In genomic region chr11:45178890-45179663, GRCh38 we compare ENCODE assay signal across 9 cellular contexts. TPM values are rescaled to one million over a fixed set of nuclear protein-coding genes. Genes with fewer than 3 reads are reported as not detected.
DNase-seq lines count a peak whose midpoint lies in the region; ATAC-seq and TF ChIP-seq lines count a peak whose summit lies in the region.
"Had no signal": no experiment of that assay in that cellular context is flagged by ENCODE, and none has a peak within 500 bp of the region (broad histone marks: within the 10 kb centered on the region; RNA-seq: fewer than 3 reads in every experiment).

No MANE protein-coding gene starts in this region.

- H4K20me1 ChIP-seq in BLaER1 = no peaks in the 10 kb centered on the region

- H3K4me3 ChIP-seq in BLaER1 (no peak overlapping the region), NB4 (ENCODE audit: low read depth, low read length) (no peak overlapping the region), endodermal cell (ENCODE audit: low read length) (no peak overlapping the region)

- H3K4me1 Mint-ChIP-seq in endodermal cell = peaks cover 6% of the 10 kb centered on the region
- H3K4me1 Mint-ChIP-seq in nephron progenitor cell = peaks cover 25% of the 10 kb centered on the region
- H3K4me1 Mint-ChIP-seq: activated naive CD8-positive, alpha-beta T cell treated with anti-CD3 and anti-CD28 coated beads, Interleukin-2, amount 10 ng/mL, durations not matched to agents 7 days and 5 days had no signal

- H3K9me3 ChIP-seq in BLaER1 (no peaks in the 10 kb centered on the region), endodermal cell (ENCODE audit: control insufficient read depth, low read length) (no peaks in the 10 kb centered on the region)

- TF ChIP-seq POLR2A in NB4 (IDR thresholded peaks at IDR 0.05; ENCODE audit: extremely low read depth, insufficient read length) = no peak

- no peaks in the 10 kb centered on the region for H3K36me3 Mint-ChIP-seq in endodermal cell (ENCODE audit: low read depth)
- no peaks in the 10 kb centered on the region for H3K36me3 Mint-ChIP-seq in nephron progenitor cell (ENCODE audit: low read depth)
- H3K36me3 Mint-ChIP-seq: activated naive CD8-positive, alpha-beta T cell treated with anti-CD3 and anti-CD28 coated beads, Interleukin-2, amount 10 ng/mL, durations not matched to agents 7 days and 5 days had no signal

- WGBS in endodermal cell (ENCODE audit: insufficient coverage in 1 of 2, insufficient read length in 1 of 2), 2 experiments = 93 to 98% methylated on average over 6 to 8 of the region's 8 CpGs

- H3K4me1 ChIP-seq in BLaER1 (peaks cover 33% of the 10 kb centered on the region), endodermal cell (ENCODE audit: control insufficient read depth, insufficient read depth, low read length) (peaks cover 3% of the 10 kb centered on the region)

- no peak overlapping the region for H3K27ac Mint-ChIP-seq in endodermal cell
- no peak overlapping the region for H3K27ac Mint-ChIP-seq in nephron progenitor cell

- H3K27me3 Mint-ChIP-seq in endodermal cell (ENCODE audit: insufficient read depth) (peaks cover 21% of the 10 kb centered on the region), nephron progenitor cell (ENCODE audit: low read depth, poor library complexity) (peaks cover 16% of the 10 kb centered on the region)

- no peak for TF ChIP-seq CTCF in NB4 (IDR thresholded peaks at IDR 0.05; ENCODE audit: low read depth, low read length)
- no peak for TF ChIP-seq CTCF in endodermal cell (conservative IDR thresholded peaks at IDR 0.05)
- TF ChIP-seq CTCF in nephron progenitor cell (IDR thresholded peaks at IDR 0.05) = no peak

- H3K9me3 Mint-ChIP-seq in endodermal cell = no peaks in the 10 kb centered on the region
- no peaks in the 10 kb centered on the region for H3K9me3 Mint-ChIP-seq in nephron progenitor cell
- H3K9me3 Mint-ChIP-seq: activated naive CD8-positive, alpha-beta T cell treated with anti-CD3 and anti-CD28 coated beads, Interleukin-2, amount 10 ng/mL, durations not matched to agents 7 days and 5 days had no signal

- H3K36me3 ChIP-seq in BLaER1 = peaks cover 20% of the 10 kb centered on the region
- H3K36me3 ChIP-seq in endodermal cell (ENCODE audit: control insufficient read depth, insufficient read depth, low read length) = peaks cover 4% of the 10 kb centered on the region

- DNase-seq in NB4 (ENCODE audit: low read depth) (peak; percentile 34), endodermal cell (no peak), nephron progenitor cell (no peak), activated gamma-delta T cell treated with Interleukin-2 at 50 U/mL for 16 hours (no peak)
- DNase-seq: activated naive CD8-positive, alpha-beta T cell treated with anti-CD3 and anti-CD28 coated beads, Interleukin-2, amount 10 ng/mL, durations not matched to agents 7 days and 5 days had no signal

- H3K4me3 Mint-ChIP-seq in endodermal cell (peak overlapping the region; percentile 63), nephron progenitor cell (peak overlapping the region; percentile 39)

- no peaks in the 10 kb centered on the region for H3K27me3 ChIP-seq in BLaER1
- peaks cover 8% of the 10 kb centered on the region for H3K27me3 ChIP-seq in endodermal cell (ENCODE audit: control insufficient read depth, insufficient read depth, low read length, poor library complexity, severe bottlenecking)

- H3K27ac ChIP-seq in BLaER1 (no peak overlapping the region), endodermal cell (ENCODE audit: low read depth, low read length) (no peak overlapping the region)

- ATAC-seq in HG03354 (IDR thresholded peaks at IDR 0.05; ENCODE audit: poor library complexity, severe bottlenecking, unreplicated experiment) (no peak), HG03045 (IDR thresholded peaks at IDR 0.05; ENCODE audit: unreplicated experiment) (no peak), GM18502 (IDR thresholded peaks at IDR 0.05; ENCODE audit: poor library complexity, unreplicated experiment) (no peak)

- H3K9ac ChIP-seq in BLaER1 = no peak overlapping the region
- no peak overlapping the region for H3K9ac ChIP-seq in endodermal cell (ENCODE audit: extremely low read depth, low read length, poor library complexity, severe bottlenecking)

- H3K4me2 ChIP-seq in BLaER1 = peak overlapping the region; percentile 96

RNA-seq across cellular contexts. Expression of gene PRDM11, which starts 32.6 kb away (rescaled TPM):
- 10 to 100 TPM; 10.4 to 15.2 TPM for total RNA-seq in endodermal cell
- polyA plus RNA-seq in endodermal cell (2013, experiment 1 of 2) = 3.8 TPM
- polyA plus RNA-seq in endodermal cell (2013, experiment 2 of 2) = 3.9 TPM
